Comparison of ENCODE assay signal across 8 cellular contexts in genomic region chr11:61814242-61814957, GRCh38. TPM values are rescaled to one million over a fixed set of nuclear protein-coding genes. Genes with fewer than 3 reads are reported as not detected.
DNase-seq lines count a peak whose midpoint lies in the region; ATAC-seq and TF ChIP-seq lines count a peak whose summit lies in the region.

No MANE protein-coding gene starts in this region.

- H3K36me3 Mint-ChIP-seq in activated naive CD8-positive, alpha-beta T cell treated with anti-CD3 and anti-CD28 coated beads, Interleukin-2, amount 10 ng/mL, durations not matched to agents 7 days and 5 days, result peaks cover 37% of the 10 kb centered on the region

- DNase-seq in DND-41 (peak; percentile 66), LHCN-M2 (ENCODE audit: low read depth) (peak; percentile 44), iPS DF 6.9 (ENCODE audit: low read depth, low spot score) (no peak), skeletal muscle cell (ENCODE audit: low read depth) (no peak), NCI-H1048 (lab: John Stamatoyannopoulos, UW) (no peak), COLO829 (ENCODE audit: low spot score) (no peak)
- DNase-seq in activated naive CD8-positive, alpha-beta T cell treated with anti-CD3 and anti-CD28 coated beads, Interleukin-2, amount 10 ng/mL, durations not matched to agents 7 days and 5 days, result no peak

- H3K4me1 Mint-ChIP-seq in activated naive CD8-positive, alpha-beta T cell treated with anti-CD3 and anti-CD28 coated beads, Interleukin-2, amount 10 ng/mL, durations not matched to agents 7 days and 5 days, result peaks cover 12% of the 10 kb centered on the region

- H3K27ac Mint-ChIP-seq in activated naive CD8-positive, alpha-beta T cell treated with anti-CD3 and anti-CD28 coated beads, Interleukin-2, amount 10 ng/mL, durations not matched to agents 7 days and 5 days, result peak overlapping the region; percentile 94

- H4K20me1 ChIP-seq in DND-41 (ENCODE audit: insufficient read depth, low read length), result peaks cover 30% of the 10 kb centered on the region

- H3K4me3 ChIP-seq in DND-41 (ENCODE audit: low read depth in 1 of 2, low read length in 2 of 2) (peak overlapping the region; percentile 52 to 74; a peak in 3 of 4 replicates), iPS DF 6.9 (ENCODE audit: low read length) (peak overlapping the region; percentile 32; the same call in 1 of the 2 replicates), skeletal muscle cell (ENCODE audit: low read depth, low read length) (peak overlapping the region; percentile 74)

- H3K9me3 Mint-ChIP-seq in activated naive CD8-positive, alpha-beta T cell treated with anti-CD3 and anti-CD28 coated beads, Interleukin-2, amount 10 ng/mL, durations not matched to agents 7 days and 5 days, result no peaks in the 10 kb centered on the region

- H3K27ac ChIP-seq in DND-41 (ENCODE audit: low read length) (peak overlapping the region; percentile 86), iPS DF 6.9 (ENCODE audit: low read length) (no peak overlapping the region)

- H3K4me1 ChIP-seq in DND-41 (ENCODE audit: insufficient read depth, low read length), result peaks cover 28% of the 10 kb centered on the region
- no peaks in the 10 kb centered on the region for H3K4me1 ChIP-seq in iPS DF 6.9 (ENCODE audit: control insufficient read depth, insufficient read depth, low read length)

- no CpG with 5 or more reads among the region's 16 CpGs for WGBS in iPS DF 6.9 (ENCODE audit: insufficient coverage, insufficient read length)

- ATAC-seq in DND-41 (ENCODE audit: insufficient read depth, low read depth), result peak; percentile 7; the same call in 2 of the 3 replicates
- no peak for ATAC-seq in activated naive CD8-positive, alpha-beta T cell treated with anti-CD3 and anti-CD28 coated beads, Interleukin-2, amount 10 ng/mL, durations not matched to agents 7 days and 5 days (ENCODE audit: low read depth)
- no peak for ATAC-seq in HG03159 (IDR thresholded peaks at IDR 0.05; ENCODE audit: unreplicated experiment)

- no peaks in the 10 kb centered on the region for H3K27me3 ChIP-seq in DND-41 (ENCODE audit: insufficient read depth, low read length, poor library complexity)
- no peaks in the 10 kb centered on the region for H3K27me3 ChIP-seq in iPS DF 6.9 (ENCODE audit: control insufficient read depth, insufficient read depth, low read length)

- peak overlapping the region; percentile 96 for H3K9ac ChIP-seq in DND-41 (ENCODE audit: low read depth, low read length)

- no peaks in the 10 kb centered on the region for H3K9me3 ChIP-seq in DND-41 (ENCODE audit: insufficient read depth, low read length, severe bottlenecking)
- H3K9me3 ChIP-seq in iPS DF 6.9 (ENCODE audit: control insufficient read depth, insufficient read depth, low read length), result no peaks in the 10 kb centered on the region

- H3K36me3 ChIP-seq in DND-41 (ENCODE audit: insufficient read depth, low read length), result peaks cover 64% of the 10 kb centered on the region
- H3K36me3 ChIP-seq in iPS DF 6.9 (ENCODE audit: control insufficient read depth, insufficient read depth, low read length), result peaks cover 32% of the 10 kb centered on the region

- H3K79me2 ChIP-seq in DND-41 (ENCODE audit: insufficient read depth, low read length), result peaks cover 72% of the 10 kb centered on the region

- peaks cover 10% of the 10 kb centered on the region for H3K27me3 Mint-ChIP-seq in activated naive CD8-positive, alpha-beta T cell treated with anti-CD3 and anti-CD28 coated beads, Interleukin-2, amount 10 ng/mL, durations not matched to agents 7 days and 5 days

- POLR2A ChIA-PET in activated naive CD8-positive, alpha-beta T cell treated with anti-CD3 and anti-CD28 coated beads, Interleukin-2, amount 10 ng/mL, durations not matched to agents 7 days and 5 days (lab: Charles Lee), result interaction anchor here (0.8 to 7.4 kb wide), 11 partner anchors 9 to 154 kb away, joined by 3 to 140 read pairs (median 7); partner anchors contain the start of genes FADS2, FEN1 and TMEM258

- H2AFZ ChIP-seq in DND-41 (ENCODE audit: low read depth, low read length), result peak overlapping the region; percentile 70; the same call in 1 of the 2 replicates

- peak overlapping the region; percentile 83 for H3K4me2 ChIP-seq in DND-41 (ENCODE audit: insufficient read depth, low read length)

- no peak for TF ChIP-seq CTCF in DND-41 (IDR thresholded peaks at IDR 0.05; ENCODE audit: borderline replicate concordance, extremely low read depth, low read length, poor library complexity, severe bottlenecking)

- H3K4me3 Mint-ChIP-seq in activated naive CD8-positive, alpha-beta T cell treated with anti-CD3 and anti-CD28 coated beads, Interleukin-2, amount 10 ng/mL, durations not matched to agents 7 days and 5 days, result peak overlapping the region; percentile 98

RNA-seq across cellular contexts. Expression of gene FADS1, which starts 2.4 kb away (rescaled TPM):
- 65.0 and 83.9 TPM in 2 replicates for total RNA-seq in LHCN-M2 (2014; rRNA removed)
- polyA plus RNA-seq in LHCN-M2 (2012), result 37.1 TPM
- 10 to 100 TPM; 53.2 to 54.7 TPM for total RNA-seq in activated naive CD8-positive, alpha-beta T cell treated with anti-CD3 and anti-CD28 coated beads, Interleukin-2, amount 10 ng/mL, durations not matched to agents 7 days and 5 days

RNA-seq across cellular contexts. Expression of gene FADS2, which starts 13.7 kb away (rescaled TPM):
- 37.1 and 45.5 TPM in 2 replicates for total RNA-seq in LHCN-M2 (2014; rRNA removed)
- polyA plus RNA-seq in LHCN-M2 (2012), result 79.0 TPM
- total RNA-seq in activated naive CD8-positive, alpha-beta T cell treated with anti-CD3 and anti-CD28 coated beads, Interleukin-2, amount 10 ng/mL, durations not matched to agents 7 days and 5 days, result 100 to 1,000 TPM; 245 to 280 TPM

RNA-seq across cellular contexts. Expression of gene FEN1, which starts 21.7 kb away (rescaled TPM):
- 121 and 129 TPM in 2 replicates for total RNA-seq in LHCN-M2 (2014; rRNA removed)
- 59.1 TPM for polyA plus RNA-seq in LHCN-M2 (2012)
- total RNA-seq in activated naive CD8-positive, alpha-beta T cell treated with anti-CD3 and anti-CD28 coated beads, Interleukin-2, amount 10 ng/mL, durations not matched to agents 7 days and 5 days, result 10 to 100 TPM; 87.1 to 88.7 TPM

RNA-seq across cellular contexts. Expression of gene TMEM258, which starts 22.0 kb away (rescaled TPM):
- total RNA-seq in LHCN-M2 (2014; rRNA removed), result 46.0 and 58.6 TPM in 2 replicates
- polyA plus RNA-seq in LHCN-M2 (2012), result 397 TPM
- 100 to 1,000 TPM; 127 to 140 TPM for total RNA-seq in activated naive CD8-positive, alpha-beta T cell treated with anti-CD3 and anti-CD28 coated beads, Interleukin-2, amount 10 ng/mL, durations not matched to agents 7 days and 5 days

Comparison
In these comparisons a context has a peak if more than half of its experiments do, and no peak if none do; other contexts are left out.
1. DNase-seq: peak in DND-41 (single experiment) and LHCN-M2 (single experiment); none in activated naive CD8-positive, alpha-beta T cell treated with anti-CD3 and anti-CD28 coated beads, Interleukin-2, amount 10 ng/mL, durations not matched to agents 7 days and 5 days (single experiment), iPS DF 6.9 (single experiment), skeletal muscle cell (single experiment), NCI-H1048 (single experiment) and COLO829 (single experiment).
2. Peak in every context shown above with its lines, with median percentiles within 50 percentile points of each other: H3K4me3 ChIP-seq.